ENCODE assay signal across 10 cellular contexts in genomic region chrX:72021975-72022374, GRCh38.
A peak's percentile ranks its signal among the peaks of the same experiment; 100 is the strongest.
DNase-seq lines count a peak whose midpoint lies in the region; ATAC-seq and TF ChIP-seq lines count a peak whose summit lies in the region.
"Had no signal": no experiment of that assay in that cellular context is flagged by ENCODE, and none has a peak within 500 bp of the region (broad histone marks: within the 10 kb centered on the region; RNA-seq: fewer than 3 reads in every experiment).

No MANE protein-coding gene starts in this region.

- no peaks in the 10 kb centered on the region for H3K36me3 ChIP-seq in liver (ENCODE audit: control insufficient read depth in 4 of 4, insufficient read depth in 3 of 4, low read depth in 1 of 4, low read length in 3 of 4)

- H3K4me1 ChIP-seq in liver (ENCODE audit: control insufficient read depth in 4 of 4, insufficient read depth in 4 of 4, low read length in 3 of 4): peaks cover 0 to 4% (median 0%) of the 10 kb centered on the region in 4 donors

- peaks cover 12% of the 10 kb centered on the region for H3K4me1 Mint-ChIP-seq in HFFc6 (ENCODE audit: low read depth)
- peaks cover 13% of the 10 kb centered on the region for H3K4me1 Mint-ChIP-seq in activated naive CD4-positive, alpha-beta T cell treated with anti-CD3 and anti-CD28 coated beads, Interleukin-2, amount 10 ng/mL, durations not matched to agents 7 days and 5 days

- no peaks in the 10 kb centered on the region for H3K36me3 Mint-ChIP-seq in HFFc6 (ENCODE audit: low read depth)
- no peaks in the 10 kb centered on the region for H3K36me3 Mint-ChIP-seq in activated naive CD4-positive, alpha-beta T cell treated with anti-CD3 and anti-CD28 coated beads, Interleukin-2, amount 10 ng/mL, durations not matched to agents 7 days and 5 days

- no peak overlapping the region for H3K4me3 ChIP-seq in liver (ENCODE audit: low read depth in 1 of 3, low read length in 3 of 3)

- TF ChIP-seq RAD21 in liver (IDR thresholded peaks at IDR 0.05): peak in 1 of 2 donors; percentile 19

- ATAC-seq in GM21717 (IDR thresholded peaks at IDR 0.05; ENCODE audit: unreplicated experiment) (no peak), HG02870 (IDR thresholded peaks at IDR 0.05; ENCODE audit: unreplicated experiment) (no peak), GM19035 (IDR thresholded peaks at IDR 0.05; ENCODE audit: unreplicated experiment) (no peak)
- ATAC-seq: activated T-helper 17 cell treated with anti-CD3 and anti-CD28 coated beads, Interleukin-2, amount 50 U/mL, for 72 hours had no signal

- H3K9me3 ChIP-seq in liver (ENCODE audit: control insufficient read depth in 4 of 4, low read length in 3 of 4): no peaks in the 10 kb centered on the region

- no peak overlapping the region for H3K9ac ChIP-seq in liver (ENCODE audit: low read depth in 1 of 2, low read length in 2 of 2)

- H3K4me3 Mint-ChIP-seq in HFFc6: no peak overlapping the region
- H3K4me3 Mint-ChIP-seq in activated naive CD4-positive, alpha-beta T cell treated with anti-CD3 and anti-CD28 coated beads, Interleukin-2, amount 10 ng/mL, durations not matched to agents 7 days and 5 days: no peak overlapping the region

- peaks cover 2% of the 10 kb centered on the region for H3K27me3 Mint-ChIP-seq in HFFc6 (ENCODE audit: insufficient read depth)
- H3K27me3 Mint-ChIP-seq in activated naive CD4-positive, alpha-beta T cell treated with anti-CD3 and anti-CD28 coated beads, Interleukin-2, amount 10 ng/mL, durations not matched to agents 7 days and 5 days: peaks cover 77% of the 10 kb centered on the region
- H3K27me3 Mint-ChIP-seq: activated T-helper 17 cell treated with anti-CD3 and anti-CD28 coated beads, Interleukin-2, amount 50 U/mL, for 72 hours had no signal

- DNase-seq in DMS53 (lab: John Stamatoyannopoulos, UW) (peak; percentile 44), HFFc6 (no peak), D341Med (ENCODE audit: low spot score) (no peak)
- peak; percentile 21 for DNase-seq in activated naive CD4-positive, alpha-beta T cell treated with anti-CD3 and anti-CD28 coated beads, Interleukin-2, amount 10 ng/mL, durations not matched to agents 7 days and 5 days
- DNase-seq: NCI-H524 treated with DMSO at 0.1 percent for 48 hours had no signal

- H3K27me3 ChIP-seq in liver (ENCODE audit: control insufficient read depth in 4 of 4, insufficient read depth in 4 of 4, low read length in 3 of 4): peaks cover 0 to 3% (median 0%) of the 10 kb centered on the region in 4 donors

- 72% methylated on average over 2 of the region's 2 CpGs for WGBS in liver

- no peak overlapping the region for H3K27ac Mint-ChIP-seq in HFFc6
- H3K27ac Mint-ChIP-seq in activated naive CD4-positive, alpha-beta T cell treated with anti-CD3 and anti-CD28 coated beads, Interleukin-2, amount 10 ng/mL, durations not matched to agents 7 days and 5 days: no peak overlapping the region

- TF ChIP-seq CTCF in HFFc6 (IDR thresholded peaks at IDR 0.05): peak; percentile 73
- TF ChIP-seq CTCF in liver (IDR thresholded peaks at IDR 0.05; ENCODE audit: low read depth, low read length, missing input control): peak; percentile 16

- no peaks in the 10 kb centered on the region for H3K9me3 Mint-ChIP-seq in HFFc6
- no peaks in the 10 kb centered on the region for H3K9me3 Mint-ChIP-seq in activated naive CD4-positive, alpha-beta T cell treated with anti-CD3 and anti-CD28 coated beads, Interleukin-2, amount 10 ng/mL, durations not matched to agents 7 days and 5 days
- H3K9me3 Mint-ChIP-seq: activated T-helper 17 cell treated with anti-CD3 and anti-CD28 coated beads, Interleukin-2, amount 50 U/mL, for 72 hours had no signal

- CTCF ChIA-PET in activated naive CD4-positive, alpha-beta T cell treated with anti-CD3 and anti-CD28 coated beads, Interleukin-2, amount 10 ng/mL, durations not matched to agents 7 days and 5 days (lab: Charles Lee): interaction anchor here (0.8 to 7.8 kb wide), 10 partner anchors 9 to 159 kb away, joined by 3 to 91 read pairs (median 6); no protein-coding TSS in a partner anchor

- no peak overlapping the region for H3K27ac ChIP-seq in liver (ENCODE audit: low read depth in 1 of 2, low read length in 2 of 2)

TF ChIP-seq in liver, 16 proteins besides CTCF, POLR2A, EP300 and RAD21:
- no peak for TF ChIP-seq SP1 (IDR thresholded peaks at IDR 0.05)
- TF ChIP-seq RXRA (IDR thresholded peaks at IDR 0.05): no peak
- no peak for TF ChIP-seq FOXA2 (IDR thresholded peaks at IDR 0.05)
- no peak for TF ChIP-seq EGR1 (IDR thresholded peaks at IDR 0.05; ENCODE audit: low read depth in 2 of 2)
- no peak for TF ChIP-seq FOXA1 (IDR thresholded peaks at IDR 0.05)
- no peak for TF ChIP-seq REST (IDR thresholded peaks at IDR 0.05)
- TF ChIP-seq ATF3 (IDR thresholded peaks at IDR 0.05): no peak
- TF ChIP-seq GABPA (IDR thresholded peaks at IDR 0.05 in 1 of 2, conservative IDR thresholded peaks at IDR 0.05 in 1 of 2): no peak
- no peak for TF ChIP-seq MAX (IDR thresholded peaks at IDR 0.05)
- TF ChIP-seq ZBTB33 (IDR thresholded peaks at IDR 0.05): no peak
- TF ChIP-seq TAF1 (conservative IDR thresholded peaks at IDR 0.05): no peak

Comparison
In these comparisons a context has a peak if more than half of its experiments do, and no peak if none do; other contexts are left out.
1. DNase-seq: peak in DMS53 (single experiment) and activated naive CD4-positive, alpha-beta T cell treated with anti-CD3 and anti-CD28 coated beads, Interleukin-2, amount 10 ng/mL, durations not matched to agents 7 days and 5 days (single experiment); none in HFFc6 (single experiment) and D341Med (single experiment).